In the genomic region with DNA sequence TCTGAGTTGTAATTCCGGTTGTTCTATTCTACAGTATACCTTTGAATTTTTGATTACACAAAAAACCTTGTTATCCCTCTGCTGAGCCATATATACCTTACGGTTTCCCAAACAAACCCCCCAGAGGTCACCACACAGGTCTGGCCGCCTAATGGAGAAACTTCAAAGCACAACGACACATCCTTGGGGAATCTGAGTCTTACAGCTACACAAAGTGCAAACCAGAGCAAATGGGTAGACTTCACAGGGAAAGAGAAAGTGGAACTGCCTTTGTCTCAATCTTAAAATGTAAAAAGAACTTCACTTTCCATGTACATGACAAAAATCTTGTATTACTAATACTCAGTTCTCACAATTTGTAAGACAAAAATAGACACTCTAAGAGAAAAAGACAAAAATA, we compare ENCODE assay signal across 8 cellular contexts. TPM values are rescaled to one million over a fixed set of nuclear protein-coding genes. Genes with fewer than 3 reads are reported as not detected.
A peak's percentile ranks its signal among the peaks of the same experiment; 100 is the strongest.
DNase-seq lines count a peak whose midpoint lies in the region; ATAC-seq, FAIRE-seq and TF ChIP-seq lines count a peak whose summit lies in the region.

No MANE protein-coding gene starts in this region.

- H3K4me1 ChIP-seq in A549: peaks cover 38% of the 10 kb centered on the region
- H3K4me1 ChIP-seq in muscle layer of duodenum (ENCODE audit: control insufficient read depth in 1 of 2, insufficient read depth in 2 of 2, low read length in 2 of 2): peaks cover 0 to 53% of the 10 kb centered on the region in 2 donors

- TF ChIP-seq RAD21 in A549 (conservative IDR thresholded peaks at IDR 0.05 in 1 of 2, IDR thresholded peaks at IDR 0.05 in 1 of 2): no peak

- 80% methylated on average over 4 of the region's 4 CpGs for WGBS in A549 (ENCODE audit: missing lambda C conversion rate)

- POLR2A ChIA-PET in A549 (lab: Yijun Ruan, JAX): interaction anchor here (0.6 kb wide), 1 partner anchor 1180 kb away, joined by 13 read pairs; no protein-coding TSS in a partner anchor

- TF ChIP-seq EP300 in A549 (IDR thresholded peaks at IDR 0.05): no peak

- H3K4me3 Mint-ChIP-seq in brain: peak overlapping the region; percentile 85 to 95 (median 90)

- FAIRE-seq in A549 (lab: Jason Lieb, UNC) (no peak), frontal cortex (lab: Jason Lieb, UNC) (no peak)

- H3K27me3 ChIP-seq in muscle layer of duodenum (ENCODE audit: low read depth, low read length): no peaks in the 10 kb centered on the region

- peak overlapping the region in 4 of 5 experiments; percentile 77 to 91 (median 88) for H3K27ac Mint-ChIP-seq in brain

- DNase-seq in A549 (ENCODE audit: low read depth in 1 of 2, low spot score in 1 of 2) (no peak), HCEC 1CT (peak; percentile 36), NCI-H748 treated with DMSO at 0.1 percent for 48 hours (lab: John Stamatoyannopoulos, UW) (no peak), frontal cortex (ENCODE audit: low spot score in 2 of 2) (no peak)

- no peaks in the 10 kb centered on the region for H3K9me3 ChIP-seq in A549
- H3K9me3 ChIP-seq in muscle layer of duodenum (ENCODE audit: control insufficient read depth in 1 of 2, low read length in 2 of 2): no peaks in the 10 kb centered on the region

- H3K36me3 ChIP-seq in muscle layer of duodenum (ENCODE audit: control insufficient read depth in 1 of 2, insufficient read depth in 2 of 2, low read length in 2 of 2): no peaks in the 10 kb centered on the region

- H3K27me3 Mint-ChIP-seq in brain: peaks cover 6% of the 10 kb centered on the region

- H3K9me3 Mint-ChIP-seq in brain: peaks cover 0 to 3% (median 0%) of the 10 kb centered on the region in 5 experiments

- H3K4me3 ChIP-seq in A549 (no peak overlapping the region), muscle layer of duodenum (ENCODE audit: low read depth in 1 of 2, low read length in 2 of 2) (peak overlapping the region; percentile 60 to 80)

- CTCF ChIA-PET in A549 (lab: Yijun Ruan, JAX): interaction anchor here (0.8 to 4.0 kb wide), 2 partner anchors 58 to 255 kb away, joined by 3 to 18 read pairs; no protein-coding TSS in a partner anchor

- peaks cover 50% of the 10 kb centered on the region for H3K4me1 Mint-ChIP-seq in brain

- H3K4me2 ChIP-seq in A549: 0 out of 3 replicates have a peak overlapping the region, but pooled peaks have one; percentile 85

- TF ChIP-seq CTCF in A549 (IDR thresholded peaks at IDR 0.05) (no peak), brain (conservative IDR thresholded peaks at IDR 0.05) (no peak)

- peaks cover 42% of the 10 kb centered on the region for H3K36me3 Mint-ChIP-seq in brain

- ATAC-seq in A549 (no peak), HG02678 (IDR thresholded peaks at IDR 0.05; ENCODE audit: unreplicated experiment) (no peak), GM21737 (IDR thresholded peaks at IDR 0.05; ENCODE audit: unreplicated experiment) (no peak)

- H3K27ac ChIP-seq in A549 (no peak overlapping the region), muscle layer of duodenum (ENCODE audit: low read length) (peak overlapping the region; percentile 74)

- TF ChIP-seq POLR2A in A549 (IDR thresholded peaks at IDR 0.05; ENCODE audit: low read length): no peak

TF ChIP-seq in A549, 52 proteins besides CTCF, POLR2A, EP300 and RAD21:
- TF ChIP-seq TP53 (CRISPR knock-in tag; IDR thresholded peaks at IDR 0.05) (no peak), MAFK (IDR thresholded peaks at IDR 0.05; ENCODE audit: partially characterized antibody) (no peak), CBX2 (IDR thresholded peaks at IDR 0.05; ENCODE audit: borderline replicate concordance, low read depth) (no peak), HDAC2 (IDR thresholded peaks at IDR 0.05) (no peak), GATA3 (IDR thresholded peaks at IDR 0.05; ENCODE audit: borderline replicate concordance) (no peak), RFX5 (IDR thresholded peaks at IDR 0.05) (no peak), TFCP2L1 (CRISPR knock-in tag; IDR thresholded peaks at IDR 0.05) (no peak), HEYL (CRISPR knock-in tag; IDR thresholded peaks at IDR 0.05) (no peak), MAZ (IDR thresholded peaks at IDR 0.05; ENCODE audit: borderline replicate concordance, low read depth, low read length) (no peak), USF2 (IDR thresholded peaks at IDR 0.05) (no peak)
- TF ChIP-seq, protein P1, sequence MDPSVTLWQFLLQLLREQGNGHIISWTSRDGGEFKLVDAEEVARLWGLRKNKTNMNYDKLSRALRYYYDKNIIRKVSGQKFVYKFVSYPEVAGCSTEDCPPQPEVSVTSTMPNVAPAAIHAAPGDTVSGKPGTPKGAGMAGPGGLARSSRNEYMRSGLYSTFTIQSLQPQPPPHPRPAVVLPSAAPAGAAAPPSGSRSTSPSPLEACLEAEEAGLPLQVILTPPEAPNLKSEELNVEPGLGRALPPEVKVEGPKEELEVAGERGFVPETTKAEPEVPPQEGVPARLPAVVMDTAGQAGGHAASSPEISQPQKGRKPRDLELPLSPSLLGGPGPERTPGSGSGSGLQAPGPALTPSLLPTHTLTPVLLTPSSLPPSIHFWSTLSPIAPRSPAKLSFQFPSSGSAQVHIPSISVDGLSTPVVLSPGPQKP (IDR thresholded peaks at IDR 0.05; ENCODE audit: low read depth, low read length): no peak
- TF ChIP-seq, protein P2, sequence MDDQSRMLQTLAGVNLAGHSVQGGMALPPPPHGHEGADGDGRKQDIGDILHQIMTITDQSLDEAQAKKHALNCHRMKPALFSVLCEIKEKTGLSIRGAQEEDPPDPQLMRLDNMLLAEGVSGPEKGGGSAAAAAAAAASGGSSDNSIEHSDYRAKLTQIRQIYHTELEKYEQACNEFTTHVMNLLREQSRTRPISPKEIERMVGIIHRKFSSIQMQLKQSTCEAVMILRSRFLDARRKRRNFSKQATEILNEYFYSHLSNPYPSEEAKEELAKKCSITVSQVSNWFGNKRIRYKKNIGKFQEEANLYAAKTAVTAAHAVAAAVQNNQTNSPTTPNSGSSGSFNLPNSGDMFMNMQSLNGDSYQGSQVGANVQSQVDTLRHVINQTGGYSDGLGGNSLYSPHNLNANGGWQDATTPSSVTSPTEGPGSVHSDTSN (IDR thresholded peaks at IDR 0.05): no peak
TF ChIP-seq in A549: peak in this region for 0.

RNA-seq across cellular contexts. Expression of gene FBXO31, which starts 2.7 kb away (rescaled TPM):
- polyA plus RNA-seq in A549 (2011; rRNA removed): 10.5 and 11.1 TPM in 2 replicates
- 12.8 and 16.5 TPM in 2 replicates for polyA plus RNA-seq in A549 (2012; cell fraction: cytosol; rRNA removed)
- polyA plus RNA-seq in A549 (2012; cell fraction: nucleus; rRNA removed): 49.4 and 61.3 TPM in 2 replicates
- 11.1 to 13.3 TPM (median 11.9 TPM) in 3 replicates for polyA plus RNA-seq in A549 (2017; fragmentation: RNase III; extraction: RNeasy Plus Mini Kit Qiagen cat#74134 plus additional on column Dnase treatment)
- 20.6 and 22.3 TPM in 2 replicates for polyA minus RNA-seq in A549 (2011; rRNA and poly(A)+ RNA removed)
- 33.4 TPM for polyA plus RNA-seq in brain (ENCODE audit: insufficient read depth, low read depth, low replicate concordance)
- total RNA-seq in frontal cortex: 22.8 TPM

RNA-seq across cellular contexts. Expression of gene MAP1LC3B, which starts 11.3 kb away (rescaled TPM):
- polyA plus RNA-seq in A549 (2011; rRNA removed) (52.3 and 77.7 TPM in 2 replicates), A549 (2017; fragmentation: RNase III; extraction: RNeasy Plus Mini Kit Qiagen cat#74134 plus additional on column Dnase treatment) (92.6 to 95.1 TPM (median 94.1 TPM) in 3 replicates), brain (ENCODE audit: insufficient read depth, low read depth, low replicate concordance) (82.0 TPM)
- 22.1 and 24.5 TPM in 2 replicates for polyA plus RNA-seq in A549 (2012; cell fraction: cytosol; rRNA removed)
- polyA plus RNA-seq in A549 (2012; cell fraction: nucleus; rRNA removed): 7.4 and 14.0 TPM in 2 replicates
- 23.4 and 27.7 TPM in 2 replicates for polyA minus RNA-seq in A549 (2011; rRNA and poly(A)+ RNA removed)
- 24.5 TPM for total RNA-seq in frontal cortex
